In genomic region chr11:107538239-107538638, GRCh38 we compare ENCODE assay signal across 33 cellular contexts. TPM values are rescaled to one million over a fixed set of nuclear protein-coding genes. Genes with fewer than 3 reads are reported as not detected.
"Had no signal": no experiment of that assay in that cellular context is flagged by ENCODE, and none has a peak within 500 bp of the region (broad histone marks: within the 10 kb centered on the region; RNA-seq: fewer than 3 reads in every experiment).

No MANE protein-coding gene starts in this region.

- H3K9me3 ChIP-seq: esophagus muscularis mucosa, gastroesophageal sphincter, heart left ventricle, left lung, mucosa of descending colon, neutrophil, stomach, thyroid gland had no signal

- H3K27me3 Mint-ChIP-seq: naive B cell; natural killer cell treated with Interleukin-12 subunit alpha and Interleukin-12 subunit beta and Interleukin-15 and Interleukin-18, amount 100 ng/mL, for 72 hours; progenitor cell of endocrine pancreas had no signal

- H3K9me3 Mint-ChIP-seq: natural killer cell treated with Interleukin-12 subunit alpha and Interleukin-12 subunit beta and Interleukin-15 and Interleukin-18, amount 100 ng/mL, for 72 hours had no signal

- ATAC-seq: foreskin keratinocyte; gastroesophageal sphincter; heart left ventricle; left cardiac atrium; left lung; mucosa of descending colon; natural killer cell treated with Interleukin-12 subunit alpha and Interleukin-12 subunit beta and Interleukin-15 and Interleukin-18, amount 100 ng/mL, for 72 hours; sciatic nerve had no signal

- H3K27ac ChIP-seq: coronary artery, esophagus muscularis mucosa, foreskin keratinocyte, gastroesophageal sphincter, heart left ventricle, hepatocyte, left lung, neutrophil, parathyroid adenoma, stomach, thyroid gland had no signal

- H3K36me3 ChIP-seq: neutrophil, thyroid gland had no signal

- H3K27ac Mint-ChIP-seq: mesothelial cell of epicardium; naive B cell; natural killer cell treated with Interleukin-12 subunit alpha and Interleukin-12 subunit beta and Interleukin-15 and Interleukin-18, amount 100 ng/mL, for 72 hours; progenitor cell of endocrine pancreas had no signal

- FAIRE-seq: endothelial cell of umbilical vein had no signal

- H3K4me3 ChIP-seq: coronary artery, esophagus muscularis mucosa, gastroesophageal sphincter, heart left ventricle, hepatocyte, left lung, mucosa of descending colon, smooth muscle cell, stomach, thyroid gland had no signal

- H3K4me1 Mint-ChIP-seq: naive B cell, neural crest cell had no signal

- H3K27me3 ChIP-seq: esophagus muscularis mucosa, foreskin keratinocyte, gastroesophageal sphincter, heart left ventricle, hepatocyte, left lung, neutrophil, stomach, thyroid gland had no signal

- DNase-seq: dermis blood vessel endothelial cell; effector memory CD4-positive, alpha-beta T cell; foreskin keratinocyte; heart left ventricle; left cardiac atrium; left lung; mesenchymal stem cell; mucosa of descending colon; naive B cell; stimulated activated CD4-positive, alpha-beta T cell treated with anti-CD3 and anti-CD28 coated beads, Interleukin-12 subunit alpha, Interleukin-12 subunit beta, amount 100 ng/mL, for 4 hours; stimulated activated CD4-positive, alpha-beta T cell treated with anti-CD3 and anti-CD28 coated beads, Interleukin-1b, Interleukin-23, amount 100 ng/mL, for 48 hours; stimulated activated CD4-positive, alpha-beta T cell treated with anti-CD3 and anti-CD28 coated beads, Interleukin-4, amount 100 ng/mL, for 1 hour; stimulated activated CD8-positive, alpha-beta memory T cell treated with anti-CD3 and anti-CD28 coated beads, Interleukin-4, amount 100 ng/mL, for 48 hours; stimulated activated naive CD4-positive, alpha-beta T cell treated with Interleukin-2 at 50 U/mL for 16 hours; stomach; thyroid gland; trophoblast cell had no signal

- H3K4me1 ChIP-seq: esophagus muscularis mucosa, foreskin keratinocyte, gastroesophageal sphincter, heart left ventricle, left lung, parathyroid adenoma, stomach, thyroid gland had no signal

- H3K4me3 Mint-ChIP-seq: mesothelial cell of epicardium; naive B cell; natural killer cell treated with Interleukin-12 subunit alpha and Interleukin-12 subunit beta and Interleukin-15 and Interleukin-18, amount 100 ng/mL, for 72 hours; neural crest cell had no signal

RNA-seq across cellular contexts. Expression of gene ELMOD1, which starts 52.7 kb away (rescaled TPM):
- total RNA-seq: epithelial cell of proximal tubule; foreskin keratinocyte; natural killer cell treated with Interleukin-12 subunit alpha and Interleukin-12 subunit beta and Interleukin-15 and Interleukin-18, amount 100 ng/mL, for 72 hours; omental fat pad; subcutaneous adipose tissue; thyroid gland had no signal
